1 cellular context compared by ENCODE assay signal in genomic region chr5:134224905-134225779, GRCh38.
TF ChIP-seq lines count a peak whose summit lies in the region.

No MANE protein-coding gene starts in this region.

TF ChIP-seq in GM23338, 12 proteins besides CTCF, POLR2A, EP300 and RAD21 (continued from another document):
- TF ChIP-seq ETS1 (IDR thresholded peaks at IDR 0.05) (no peak), CREB1 (CRISPR knock-in tag; IDR thresholded peaks at IDR 0.05; ENCODE audit: low read depth) (0 out of 2 replicates have a peak, but pooled peaks have one; percentile 16)
